Comparison of ENCODE assay signal across 20 cellular contexts in the genomic region with DNA sequence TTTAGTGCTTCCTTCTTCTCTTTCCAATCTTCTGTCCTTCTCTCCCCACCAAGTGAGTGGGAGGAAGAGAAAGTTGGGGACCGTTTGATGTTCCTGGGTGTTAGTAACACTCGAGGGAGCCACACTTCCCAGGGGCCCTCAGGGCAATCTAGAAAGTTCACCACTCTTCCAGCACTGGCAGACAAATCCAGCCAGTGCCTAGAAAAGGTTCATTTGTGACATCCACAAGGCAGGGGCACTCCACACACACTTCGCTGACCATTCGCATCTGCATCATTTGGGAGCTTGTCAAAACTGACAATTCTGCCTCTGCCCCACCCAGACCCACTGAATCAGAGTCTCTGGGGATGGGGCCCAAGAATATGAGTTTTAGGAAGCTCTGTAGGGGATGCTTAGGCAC.
DNase-seq lines count a peak whose midpoint lies in the region; ATAC-seq and TF ChIP-seq lines count a peak whose summit lies in the region.
"Had no signal": no experiment of that assay in that cellular context is flagged by ENCODE, and none has a peak within 500 bp of the region (broad histone marks: within the 10 kb centered on the region; RNA-seq: fewer than 3 reads in every experiment).

No MANE protein-coding gene starts in this region.

- no peak overlapping the region for H3K4me3 Mint-ChIP-seq in osteocyte (ENCODE audit: unreplicated experiment)
- H3K4me3 Mint-ChIP-seq: CD8-positive, alpha-beta T cell had no signal

- peaks cover 5% of the 10 kb centered on the region for H3K9me3 Mint-ChIP-seq in osteocyte (ENCODE audit: unreplicated experiment)

- no peaks in the 10 kb centered on the region for H3K9me3 ChIP-seq in esophagus muscularis mucosa

- H3K4me3 ChIP-seq in esophagus muscularis mucosa: no peak overlapping the region
- H3K4me3 ChIP-seq: BLaER1 treated with 17β-estradiol and CSF1 and Interleukin-3, amounts not matched to agents 10 nM and 100 nM had no signal

- no peak for TF ChIP-seq POLR2A in esophagus muscularis mucosa (IDR thresholded peaks at IDR 0.05; ENCODE audit: low read depth)

- ATAC-seq in HG03095 (IDR thresholded peaks at IDR 0.05; ENCODE audit: unreplicated experiment): no peak
- no peak for ATAC-seq in HG03565 (IDR thresholded peaks at IDR 0.05; ENCODE audit: unreplicated experiment)
- ATAC-seq: CD8-positive, alpha-beta T cell; Panc1 had no signal

- H3K4me1 ChIP-seq in esophagus muscularis mucosa: peaks cover 17 to 31% (median 23%) of the 10 kb centered on the region in 4 donors

- no peaks in the 10 kb centered on the region for H3K27me3 ChIP-seq in esophagus muscularis mucosa
- H3K27me3 ChIP-seq: BLaER1 treated with 17β-estradiol and CSF1 and Interleukin-3, amounts not matched to agents 10 nM and 100 nM had no signal

- DNase-seq in activated CD8-positive, alpha-beta memory T cell treated with anti-CD3 and anti-CD28 coated beads, Interleukin-2, amount 50 U/mL, for 48 hours: peak; percentile 10
- no peak for DNase-seq in activated CD8-positive, alpha-beta memory T cell treated with anti-CD3 and anti-CD28 coated beads for 24 hours
- peak; percentile 71 for DNase-seq in osteocyte (ENCODE audit: extremely low spot score, unreplicated experiment)
- peak; percentile 28 for DNase-seq in ureter (ENCODE audit: low spot score)
- DNase-seq in esophagus muscularis mucosa (ENCODE audit: extremely low spot score): no peak
- DNase-seq: DMS153, KG1, NCI-H1105, NCI-H2029 treated with DMSO at 0.1 percent for 48 hours, NCI-H2171 treated with DMSO at 0.1 percent for 48 hours, NCI-H524 treated with DMSO at 0.1 percent for 48 hours, NCI-H82 had no signal

- intact Hi-C loops in esophagus muscularis mucosa (cut with DNase I): no loop called here

- H3K27ac ChIP-seq in cingulate gyrus (ENCODE audit: low read depth, low read length): peak overlapping the region; percentile 35
- H3K27ac ChIP-seq in esophagus muscularis mucosa (replicated peaks in 1 of 4): no peak overlapping the region
- H3K27ac ChIP-seq: 22Rv1; BLaER1 treated with 17β-estradiol and CSF1 and Interleukin-3, amounts not matched to agents 10 nM and 100 nM; HL-60 had no signal

- 83% methylated on average over 4 of the region's 4 CpGs for WGBS in esophagus muscularis mucosa

- H3K36me3 Mint-ChIP-seq in osteocyte (ENCODE audit: unreplicated experiment): no peaks in the 10 kb centered on the region
- H3K36me3 Mint-ChIP-seq: CD8-positive, alpha-beta T cell had no signal

- no peak for TF ChIP-seq EP300 in esophagus muscularis mucosa (IDR thresholded peaks at IDR 0.05)

- no peak overlapping the region for H3K27ac Mint-ChIP-seq in osteocyte (ENCODE audit: unreplicated experiment)
- H3K27ac Mint-ChIP-seq: CD8-positive, alpha-beta T cell had no signal

- H3K27me3 Mint-ChIP-seq in osteocyte (ENCODE audit: unreplicated experiment): no peaks in the 10 kb centered on the region

- no peaks in the 10 kb centered on the region for H3K36me3 ChIP-seq in esophagus muscularis mucosa
- H3K36me3 ChIP-seq: BLaER1 treated with 17β-estradiol and CSF1 and Interleukin-3, amounts not matched to agents 10 nM and 100 nM had no signal

- H3K4me1 Mint-ChIP-seq in osteocyte (ENCODE audit: unreplicated experiment): peaks cover 20% of the 10 kb centered on the region

- TF ChIP-seq CTCF in osteocyte (IDR thresholded peaks at IDR 0.05): no peak
- no peak for TF ChIP-seq CTCF in esophagus muscularis mucosa (IDR thresholded peaks at IDR 0.05)

Comparison
In these comparisons a context has a peak if more than half of its experiments do, and no peak if none do; other contexts are left out.
1. DNase-seq: peak in activated CD8-positive, alpha-beta memory T cell treated with anti-CD3 and anti-CD28 coated beads, Interleukin-2, amount 50 U/mL, for 48 hours (single experiment), osteocyte (single experiment) and ureter (single experiment); none in activated CD8-positive, alpha-beta memory T cell treated with anti-CD3 and anti-CD28 coated beads for 24 hours (single experiment) and esophagus muscularis mucosa (single experiment).